ENCODE assay signal across 1 cellular context in the genomic region with DNA sequence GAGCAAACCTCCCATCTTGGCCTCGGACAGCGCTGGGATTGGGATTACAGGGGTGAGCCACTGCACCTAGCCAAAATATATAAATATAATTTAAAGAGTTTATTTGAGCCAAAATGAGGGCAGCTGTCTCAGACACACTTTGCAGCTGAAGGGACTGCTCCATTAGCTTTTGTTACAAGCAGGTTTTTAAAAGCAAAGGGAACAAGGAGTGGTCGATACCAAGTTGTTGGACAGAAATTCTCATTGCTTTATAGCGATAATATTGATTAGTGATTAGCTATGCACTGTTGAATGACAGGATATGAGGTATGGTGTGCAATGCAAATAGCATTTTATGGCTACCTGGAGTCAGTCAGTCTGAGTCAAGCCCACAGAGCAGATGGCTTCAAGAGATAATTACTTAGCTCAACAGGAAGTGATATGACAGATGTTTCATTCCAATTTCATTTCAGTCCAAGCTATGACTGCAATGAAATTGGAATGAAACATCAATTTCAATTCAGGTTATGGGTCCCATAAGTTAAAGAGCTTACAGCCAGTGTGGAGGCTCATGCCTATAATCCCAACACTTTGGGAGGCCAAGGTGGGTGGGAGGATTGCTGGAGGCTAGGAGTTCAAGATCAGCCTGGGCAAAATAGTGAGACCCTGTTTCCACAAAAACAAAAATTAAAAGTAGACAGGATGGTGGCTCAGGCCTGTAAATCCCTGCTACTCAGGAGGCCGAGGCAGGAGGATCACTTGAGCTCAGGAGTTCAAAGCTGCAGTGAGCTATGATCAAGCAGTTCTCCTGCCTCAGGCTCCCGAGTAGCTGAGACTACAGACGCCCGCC.
TF ChIP-seq lines count a peak whose summit lies in the region.

No MANE protein-coding gene starts in this region.

TF ChIP-seq in K562, 482 proteins besides CTCF, POLR2A, EP300 and RAD21 (continued from another document and continues in another):
- peak; percentile 82; the same call in 1 of the 2 replicates for TF ChIP-seq ILF3 (IDR thresholded peaks at IDR 0.05; ENCODE audit: borderline replicate concordance)
- 0 out of 2 replicates have a peak, but pooled peaks have one; percentile 21 for TF ChIP-seq RBFOX2 (IDR thresholded peaks at IDR 0.05; ENCODE audit: low read depth, low read length)
- TF ChIP-seq ARID1B (IDR thresholded peaks at IDR 0.05): peak; percentile 97
- TF ChIP-seq NCOA6 (IDR thresholded peaks at IDR 0.05): no peak
- TF ChIP-seq BRD9 (IDR thresholded peaks at IDR 0.05; ENCODE audit: low read depth, partially characterized antibody): peak; percentile 43
- TF ChIP-seq GTF2A2 (tag; IDR thresholded peaks at IDR 0.05): peak; percentile 44; the same call in 1 of the 2 replicates
- TF ChIP-seq GATAD2A (IDR thresholded peaks at IDR 0.05): 0 out of 2 replicates have a peak, but pooled peaks have one; percentile 4
- TF ChIP-seq, protein P1, sequence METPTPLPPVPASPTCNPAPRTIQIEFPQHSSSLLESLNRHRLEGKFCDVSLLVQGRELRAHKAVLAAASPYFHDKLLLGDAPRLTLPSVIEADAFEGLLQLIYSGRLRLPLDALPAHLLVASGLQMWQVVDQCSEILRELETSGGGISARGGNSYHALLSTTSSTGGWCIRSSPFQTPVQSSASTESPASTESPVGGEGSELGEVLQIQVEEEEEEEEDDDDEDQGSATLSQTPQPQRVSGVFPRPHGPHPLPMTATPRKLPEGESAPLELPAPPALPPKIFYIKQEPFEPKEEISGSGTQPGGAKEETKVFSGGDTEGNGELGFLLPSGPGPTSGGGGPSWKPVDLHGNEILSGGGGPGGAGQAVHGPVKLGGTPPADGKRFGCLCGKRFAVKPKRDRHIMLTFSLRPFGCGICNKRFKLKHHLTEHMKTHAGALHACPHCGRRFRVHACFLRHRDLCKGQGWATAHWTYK (CRISPR knock-in tag; IDR thresholded peaks at IDR 0.05): peak; percentile 59; the same call in 1 of the 2 replicates
- TF ChIP-seq NR2C1 (IDR thresholded peaks at IDR 0.05): 0 out of 2 replicates have a peak, but pooled peaks have one; percentile 9
- no peak for TF ChIP-seq NR2C1 (tag; IDR thresholded peaks at IDR 0.05)
- TF ChIP-seq ZNF197 (CRISPR knock-in tag; IDR thresholded peaks at IDR 0.05; ENCODE audit: low read depth): no peak
- TF ChIP-seq, protein P2, sequence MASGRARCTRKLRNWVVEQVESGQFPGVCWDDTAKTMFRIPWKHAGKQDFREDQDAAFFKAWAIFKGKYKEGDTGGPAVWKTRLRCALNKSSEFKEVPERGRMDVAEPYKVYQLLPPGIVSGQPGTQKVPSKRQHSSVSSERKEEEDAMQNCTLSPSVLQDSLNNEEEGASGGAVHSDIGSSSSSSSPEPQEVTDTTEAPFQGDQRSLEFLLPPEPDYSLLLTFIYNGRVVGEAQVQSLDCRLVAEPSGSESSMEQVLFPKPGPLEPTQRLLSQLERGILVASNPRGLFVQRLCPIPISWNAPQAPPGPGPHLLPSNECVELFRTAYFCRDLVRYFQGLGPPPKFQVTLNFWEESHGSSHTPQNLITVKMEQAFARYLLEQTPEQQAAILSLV (tag; IDR thresholded peaks at IDR 0.05): no peak
- 0 out of 2 replicates have a peak, but pooled peaks have one; percentile 43 for TF ChIP-seq CXXC5 (CRISPR knock-in tag; IDR thresholded peaks at IDR 0.05)
- TF ChIP-seq, protein P3, sequence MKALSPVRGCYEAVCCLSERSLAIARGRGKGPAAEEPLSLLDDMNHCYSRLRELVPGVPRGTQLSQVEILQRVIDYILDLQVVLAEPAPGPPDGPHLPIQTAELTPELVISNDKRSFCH (CRISPR knock-in tag; IDR thresholded peaks at IDR 0.05): 0 out of 2 replicates have a peak, but pooled peaks have one; percentile 59
- TF ChIP-seq, protein P3 (tag; IDR thresholded peaks at IDR 0.05): no peak
- TF ChIP-seq KDM2B (CRISPR knock-in tag; IDR thresholded peaks at IDR 0.05): no peak
- TF ChIP-seq SOX6 (IDR thresholded peaks at IDR 0.05): peak; percentile 80
- TF ChIP-seq NFATC3 (IDR thresholded peaks at IDR 0.05): no peak
- TF ChIP-seq NRF1 (conservative IDR thresholded peaks at IDR 0.05 in 1 of 2, IDR thresholded peaks at IDR 0.05 in 1 of 2): peak; percentile 64 to 70
- TF ChIP-seq TAF9B (IDR thresholded peaks at IDR 0.05; ENCODE audit: partially characterized antibody): no peak
- TF ChIP-seq CCAR2 (IDR thresholded peaks at IDR 0.05; ENCODE audit: low read depth, low read length): no peak
- TF ChIP-seq TOE1 (IDR thresholded peaks at IDR 0.05; ENCODE audit: borderline replicate concordance): peak; percentile 27; the same call in 1 of the 2 replicates
- no peak for TF ChIP-seq TOE1 (CRISPR knock-in tag; IDR thresholded peaks at IDR 0.05; ENCODE audit: borderline replicate concordance, low read depth)
- no peak for TF ChIP-seq HNRNPUL1 (IDR thresholded peaks at IDR 0.05; ENCODE audit: low read length)
- TF ChIP-seq TBL1XR1 (IDR thresholded peaks at IDR 0.05; ENCODE audit: low read length in 2 of 2): peak in 1 of 2 experiments; percentile 57; a peak in 1 of 4 replicates
- TF ChIP-seq, protein P4, sequence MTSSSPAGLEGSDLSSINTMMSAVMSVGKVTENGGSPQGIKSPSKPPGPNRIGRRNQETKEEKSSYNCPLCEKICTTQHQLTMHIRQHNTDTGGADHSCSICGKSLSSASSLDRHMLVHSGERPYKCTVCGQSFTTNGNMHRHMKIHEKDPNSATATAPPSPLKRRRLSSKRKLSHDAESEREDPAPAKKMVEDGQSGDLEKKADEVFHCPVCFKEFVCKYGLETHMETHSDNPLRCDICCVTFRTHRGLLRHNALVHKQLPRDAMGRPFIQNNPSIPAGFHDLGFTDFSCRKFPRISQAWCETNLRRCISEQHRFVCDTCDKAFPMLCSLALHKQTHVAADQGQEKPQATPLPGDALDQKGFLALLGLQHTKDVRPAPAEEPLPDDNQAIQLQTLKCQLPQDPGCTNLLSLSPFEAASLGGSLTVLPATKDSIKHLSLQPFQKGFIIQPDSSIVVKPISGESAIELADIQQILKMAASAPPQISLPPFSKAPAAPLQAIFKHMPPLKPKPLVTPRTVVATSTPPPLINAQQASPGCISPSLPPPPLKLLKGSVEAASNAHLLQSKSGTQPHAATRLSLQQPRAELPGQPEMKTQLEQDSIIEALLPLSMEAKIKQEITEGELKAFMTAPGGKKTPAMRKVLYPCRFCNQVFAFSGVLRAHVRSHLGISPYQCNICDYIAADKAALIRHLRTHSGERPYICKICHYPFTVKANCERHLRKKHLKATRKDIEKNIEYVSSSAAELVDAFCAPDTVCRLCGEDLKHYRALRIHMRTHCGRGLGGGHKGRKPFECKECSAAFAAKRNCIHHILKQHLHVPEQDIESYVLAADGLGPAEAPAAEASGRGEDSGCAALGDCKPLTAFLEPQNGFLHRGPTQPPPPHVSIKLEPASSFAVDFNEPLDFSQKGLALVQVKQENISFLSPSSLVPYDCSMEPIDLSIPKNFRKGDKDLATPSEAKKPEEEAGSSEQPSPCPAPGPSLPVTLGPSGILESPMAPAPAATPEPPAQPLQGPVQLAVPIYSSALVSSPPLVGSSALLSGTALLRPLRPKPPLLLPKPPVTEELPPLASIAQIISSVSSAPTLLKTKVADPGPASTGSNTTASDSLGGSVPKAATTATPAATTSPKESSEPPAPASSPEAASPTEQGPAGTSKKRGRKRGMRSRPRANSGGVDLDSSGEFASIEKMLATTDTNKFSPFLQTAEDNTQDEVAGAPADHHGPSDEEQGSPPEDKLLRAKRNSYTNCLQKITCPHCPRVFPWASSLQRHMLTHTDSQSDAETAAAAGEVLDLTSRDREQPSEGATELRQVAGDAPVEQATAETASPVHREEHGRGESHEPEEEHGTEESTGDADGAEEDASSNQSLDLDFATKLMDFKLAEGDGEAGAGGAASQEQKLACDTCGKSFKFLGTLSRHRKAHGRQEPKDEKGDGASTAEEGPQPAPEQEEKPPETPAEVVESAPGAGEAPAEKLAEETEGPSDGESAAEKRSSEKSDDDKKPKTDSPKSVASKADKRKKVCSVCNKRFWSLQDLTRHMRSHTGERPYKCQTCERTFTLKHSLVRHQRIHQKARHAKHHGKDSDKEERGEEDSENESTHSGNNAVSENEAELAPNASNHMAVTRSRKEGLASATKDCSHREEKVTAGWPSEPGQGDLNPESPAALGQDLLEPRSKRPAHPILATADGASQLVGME (CRISPR knock-in tag; IDR thresholded peaks at IDR 0.05): 0 out of 2 replicates have a peak, but pooled peaks have one; percentile 40
- peak; percentile 97 for TF ChIP-seq SMARCE1 (IDR thresholded peaks at IDR 0.05)
- 0 out of 2 replicates have a peak, but pooled peaks have one; percentile 44 for TF ChIP-seq DIDO1 (tag; IDR thresholded peaks at IDR 0.05; ENCODE audit: low read depth)
- TF ChIP-seq, protein P5, sequence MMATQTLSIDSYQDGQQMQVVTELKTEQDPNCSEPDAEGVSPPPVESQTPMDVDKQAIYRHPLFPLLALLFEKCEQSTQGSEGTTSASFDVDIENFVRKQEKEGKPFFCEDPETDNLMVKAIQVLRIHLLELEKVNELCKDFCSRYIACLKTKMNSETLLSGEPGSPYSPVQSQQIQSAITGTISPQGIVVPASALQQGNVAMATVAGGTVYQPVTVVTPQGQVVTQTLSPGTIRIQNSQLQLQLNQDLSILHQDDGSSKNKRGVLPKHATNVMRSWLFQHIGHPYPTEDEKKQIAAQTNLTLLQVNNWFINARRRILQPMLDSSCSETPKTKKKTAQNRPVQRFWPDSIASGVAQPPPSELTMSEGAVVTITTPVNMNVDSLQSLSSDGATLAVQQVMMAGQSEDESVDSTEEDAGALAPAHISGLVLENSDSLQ (IDR thresholded peaks at IDR 0.05): peak; percentile 93
- TF ChIP-seq CEBPG (CRISPR knock-in tag; IDR thresholded peaks at IDR 0.05): peak; percentile 65; the same call in 1 of the 2 replicates
- peak in 1 of 2 experiments; percentile 72; a peak in 2 of 4 replicates for TF ChIP-seq CEBPG (tag; conservative IDR thresholded peaks at IDR 0.05 in 1 of 2, IDR thresholded peaks at IDR 0.05 in 1 of 2)
- TF ChIP-seq, protein P6, sequence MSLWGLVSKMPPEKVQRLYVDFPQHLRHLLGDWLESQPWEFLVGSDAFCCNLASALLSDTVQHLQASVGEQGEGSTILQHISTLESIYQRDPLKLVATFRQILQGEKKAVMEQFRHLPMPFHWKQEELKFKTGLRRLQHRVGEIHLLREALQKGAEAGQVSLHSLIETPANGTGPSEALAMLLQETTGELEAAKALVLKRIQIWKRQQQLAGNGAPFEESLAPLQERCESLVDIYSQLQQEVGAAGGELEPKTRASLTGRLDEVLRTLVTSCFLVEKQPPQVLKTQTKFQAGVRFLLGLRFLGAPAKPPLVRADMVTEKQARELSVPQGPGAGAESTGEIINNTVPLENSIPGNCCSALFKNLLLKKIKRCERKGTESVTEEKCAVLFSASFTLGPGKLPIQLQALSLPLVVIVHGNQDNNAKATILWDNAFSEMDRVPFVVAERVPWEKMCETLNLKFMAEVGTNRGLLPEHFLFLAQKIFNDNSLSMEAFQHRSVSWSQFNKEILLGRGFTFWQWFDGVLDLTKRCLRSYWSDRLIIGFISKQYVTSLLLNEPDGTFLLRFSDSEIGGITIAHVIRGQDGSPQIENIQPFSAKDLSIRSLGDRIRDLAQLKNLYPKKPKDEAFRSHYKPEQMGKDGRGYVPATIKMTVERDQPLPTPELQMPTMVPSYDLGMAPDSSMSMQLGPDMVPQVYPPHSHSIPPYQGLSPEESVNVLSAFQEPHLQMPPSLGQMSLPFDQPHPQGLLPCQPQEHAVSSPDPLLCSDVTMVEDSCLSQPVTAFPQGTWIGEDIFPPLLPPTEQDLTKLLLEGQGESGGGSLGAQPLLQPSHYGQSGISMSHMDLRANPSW (CRISPR knock-in tag; IDR thresholded peaks at IDR 0.05): no peak
- 0 out of 2 replicates have a peak, but pooled peaks have one; percentile 53 for TF ChIP-seq RNF2 (IDR thresholded peaks at IDR 0.05)
- no peak for TF ChIP-seq RBBP5 (IDR thresholded peaks at IDR 0.05; ENCODE audit: borderline replicate concordance, insufficient read depth, low read length, poor library complexity, severe bottlenecking)
- TF ChIP-seq PHF8 (IDR thresholded peaks at IDR 0.05; ENCODE audit: borderline replicate concordance, low read length): no peak
- TF ChIP-seq, protein P7, sequence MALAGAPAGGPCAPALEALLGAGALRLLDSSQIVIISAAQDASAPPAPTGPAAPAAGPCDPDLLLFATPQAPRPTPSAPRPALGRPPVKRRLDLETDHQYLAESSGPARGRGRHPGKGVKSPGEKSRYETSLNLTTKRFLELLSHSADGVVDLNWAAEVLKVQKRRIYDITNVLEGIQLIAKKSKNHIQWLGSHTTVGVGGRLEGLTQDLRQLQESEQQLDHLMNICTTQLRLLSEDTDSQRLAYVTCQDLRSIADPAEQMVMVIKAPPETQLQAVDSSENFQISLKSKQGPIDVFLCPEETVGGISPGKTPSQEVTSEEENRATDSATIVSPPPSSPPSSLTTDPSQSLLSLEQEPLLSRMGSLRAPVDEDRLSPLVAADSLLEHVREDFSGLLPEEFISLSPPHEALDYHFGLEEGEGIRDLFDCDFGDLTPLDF (CRISPR knock-in tag; IDR thresholded peaks at IDR 0.05): no peak
- TF ChIP-seq ZFP30 (CRISPR knock-in tag; IDR thresholded peaks at IDR 0.05; ENCODE audit: borderline replicate concordance): no peak
- TF ChIP-seq ZEB2 (IDR thresholded peaks at IDR 0.05): peak; percentile 95
- TF ChIP-seq, protein P8, sequence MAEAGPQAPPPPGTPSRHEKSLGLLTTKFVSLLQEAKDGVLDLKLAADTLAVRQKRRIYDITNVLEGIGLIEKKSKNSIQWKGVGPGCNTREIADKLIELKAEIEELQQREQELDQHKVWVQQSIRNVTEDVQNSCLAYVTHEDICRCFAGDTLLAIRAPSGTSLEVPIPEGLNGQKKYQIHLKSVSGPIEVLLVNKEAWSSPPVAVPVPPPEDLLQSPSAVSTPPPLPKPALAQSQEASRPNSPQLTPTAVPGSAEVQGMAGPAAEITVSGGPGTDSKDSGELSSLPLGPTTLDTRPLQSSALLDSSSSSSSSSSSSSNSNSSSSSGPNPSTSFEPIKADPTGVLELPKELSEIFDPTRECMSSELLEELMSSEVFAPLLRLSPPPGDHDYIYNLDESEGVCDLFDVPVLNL (CRISPR knock-in tag; IDR thresholded peaks at IDR 0.05; ENCODE audit: low read depth): no peak
- no peak for TF ChIP-seq CSDE1 (IDR thresholded peaks at IDR 0.05)
- no peak for TF ChIP-seq EGR1 (conservative IDR thresholded peaks at IDR 0.05)
- TF ChIP-seq ZNF644 (tag; IDR thresholded peaks at IDR 0.05; ENCODE audit: low read depth): peak; percentile 50; the same call in 1 of the 2 replicates
- peak; percentile 90 for TF ChIP-seq ATF7 (IDR thresholded peaks at IDR 0.05)
- no peak for TF ChIP-seq SAFB2 (IDR thresholded peaks at IDR 0.05; ENCODE audit: borderline replicate concordance, low read depth, low read length, severe bottlenecking)
- TF ChIP-seq L3MBTL2 (IDR thresholded peaks at IDR 0.05): 0 out of 2 replicates have a peak, but pooled peaks have one; percentile 39
- peak; percentile 34; the same call in 1 of the 2 replicates for TF ChIP-seq ZNF316 (IDR thresholded peaks at IDR 0.05)
- TF ChIP-seq, protein P9, sequence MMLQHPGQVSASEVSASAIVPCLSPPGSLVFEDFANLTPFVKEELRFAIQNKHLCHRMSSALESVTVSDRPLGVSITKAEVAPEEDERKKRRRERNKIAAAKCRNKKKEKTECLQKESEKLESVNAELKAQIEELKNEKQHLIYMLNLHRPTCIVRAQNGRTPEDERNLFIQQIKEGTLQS (IDR thresholded peaks at IDR 0.05): peak; percentile 86
- TF ChIP-seq, protein P9 (CRISPR knock-in tag; conservative IDR thresholded peaks at IDR 0.05): peak; percentile 62
- peak; percentile 87 for TF ChIP-seq CBFA2T3 (IDR thresholded peaks at IDR 0.05)
- no peak for TF ChIP-seq MCM2 (IDR thresholded peaks at IDR 0.05; ENCODE audit: low read depth)
